In genomic region chr15:67097893-67098740, GRCh38 we compare ENCODE assay signal across 8 cellular contexts. TPM values are rescaled to one million over a fixed set of nuclear protein-coding genes. Genes with fewer than 3 reads are reported as not detected.
DNase-seq lines count a peak whose midpoint lies in the region; ATAC-seq and TF ChIP-seq lines count a peak whose summit lies in the region.

No MANE protein-coding gene starts in this region.

- H3K27me3 ChIP-seq in ectodermal cell (ENCODE audit: control insufficient read depth, insufficient read depth, low read length, poor library complexity, severe bottlenecking) (no peaks in the 10 kb centered on the region), neuronal stem cell (ENCODE audit: control insufficient read depth in 3 of 3, insufficient read depth in 3 of 3, low read depth in 1 of 3, low read length in 3 of 3) (no peaks in the 10 kb centered on the region)

- peak overlapping the region; percentile 55 for H3K18ac ChIP-seq in neuronal stem cell (ENCODE audit: low read length)

- no peak overlapping the region for H3K4me2 ChIP-seq in neuronal stem cell (ENCODE audit: insufficient read depth, low read length, poor library complexity, severe bottlenecking)

- no peak overlapping the region for H2AFZ ChIP-seq in neuronal stem cell (ENCODE audit: low read length)

- no peak overlapping the region for H2BK5ac ChIP-seq in neuronal stem cell (ENCODE audit: low read length)

- H3K23ac ChIP-seq in neuronal stem cell (ENCODE audit: low read depth, low read length, poor library complexity): no peak overlapping the region

- no peak overlapping the region for H2BK15ac ChIP-seq in neuronal stem cell (ENCODE audit: low read length)

- H3K79me1 ChIP-seq in neuronal stem cell (ENCODE audit: low read depth, low read length): peaks cover 14% of the 10 kb centered on the region

- no peak overlapping the region for H3K14ac ChIP-seq in neuronal stem cell (ENCODE audit: low read length)

- in situ Hi-C loops in Caki2 (cut with HindIII; ENCODE audit: low pct_unique_long_range_greater_than_20kb, low sequenced_read_pairs): no loop called here

- H3K36me3 ChIP-seq in ectodermal cell (ENCODE audit: control insufficient read depth, insufficient read depth, low read length) (no peaks in the 10 kb centered on the region), neuronal stem cell (replicated peaks in 1 of 2; ENCODE audit: control insufficient read depth in 2 of 2, insufficient read depth in 2 of 2, low read length in 2 of 2) (peaks cover 3 to 55% of the 10 kb centered on the region in 2 donors)

- no peak overlapping the region for H4K8ac ChIP-seq in neuronal stem cell (ENCODE audit: low read depth, low read length)

- no peak overlapping the region for H2BK12ac ChIP-seq in neuronal stem cell (ENCODE audit: low read length)

- H3K4me1 ChIP-seq in ectodermal cell (ENCODE audit: control insufficient read depth, insufficient read depth, low read length): peaks cover 14% of the 10 kb centered on the region
- peaks cover 13% of the 10 kb centered on the region in 2 donors for H3K4me1 ChIP-seq in neuronal stem cell (ENCODE audit: control insufficient read depth in 2 of 2, insufficient read depth in 1 of 2, low read depth in 1 of 2, low read length in 2 of 2)

- no peak overlapping the region for H2BK120ac ChIP-seq in neuronal stem cell (ENCODE audit: low read depth, low read length)

- no peak overlapping the region for H3K9ac ChIP-seq in neuronal stem cell (ENCODE audit: low read depth, low read length, poor library complexity)

- H3K27ac ChIP-seq in ectodermal cell (ENCODE audit: insufficient read depth, low read depth, low read length, poor library complexity, severe bottlenecking) (peak overlapping the region; percentile 16), neuronal stem cell (replicated peaks; ENCODE audit: low read length) (no peak overlapping the region)

- H4K91ac ChIP-seq in neuronal stem cell (ENCODE audit: low read depth, low read length, poor library complexity): no peak overlapping the region

- H3K4ac ChIP-seq in neuronal stem cell (ENCODE audit: low read length): no peak overlapping the region

- no peak overlapping the region for H2AK5ac ChIP-seq in neuronal stem cell (ENCODE audit: low read depth, low read length)

- DNase-seq in Caki2 (ENCODE audit: low read depth): peak; percentile 61
- DNase-seq in neuronal stem cell (ENCODE audit: low spot score): no peak
- no peak for DNase-seq in HPDE6-E6E7 (ENCODE audit: extremely low spot score)
- DNase-seq in NCI-H69 (lab: John Stamatoyannopoulos, UW): no peak
- no peak for DNase-seq in middle frontal gyrus (ENCODE audit: extremely low spot score, low spot score)

- ATAC-seq in SK-N-SH treated with all-trans-retinoic acid at 6 μM for 48 hours (peak; percentile 79), HG03571 (IDR thresholded peaks at IDR 0.05; ENCODE audit: unreplicated experiment) (no peak)

- H3K4me3 ChIP-seq in ectodermal cell (ENCODE audit: insufficient read depth, low read depth, low read length): no peak overlapping the region
- no peak overlapping the region for H3K4me3 ChIP-seq in neuronal stem cell (ENCODE audit: low read length in 2 of 2)

- H3K9me3 ChIP-seq in ectodermal cell (ENCODE audit: control insufficient read depth, low read length) (no peaks in the 10 kb centered on the region), neuronal stem cell (replicated peaks in 1 of 2; ENCODE audit: control insufficient read depth in 2 of 2, insufficient read depth in 1 of 2, low read depth in 1 of 2, low read length in 2 of 2) (no peaks in the 10 kb centered on the region)

- 68 to 71% methylated on average over 14 of the region's 14 CpGs for WGBS in ectodermal cell, 2 experiments
- WGBS in neuronal stem cell (ENCODE audit: extremely low coverage in 2 of 2, insufficient read length in 2 of 2, insufficient replicate concordance in 1 of 2), 2 donors: no CpG with 5 or more reads among the region's 14 CpGs

TF ChIP-seq in SK-N-SH treated with all-trans-retinoic acid at 6 μM for 48 hours, 23 proteins besides CTCF, POLR2A, EP300 and RAD21:
- TF ChIP-seq TCF4 (CRISPR knock-in tag; IDR thresholded peaks at IDR 0.05; ENCODE audit: borderline replicate concordance) (no peak), SNAI2 (CRISPR knock-in tag; IDR thresholded peaks at IDR 0.05) (0 out of 2 replicates have a peak, but pooled peaks have one; percentile 31)

RNA-seq across cellular contexts. Expression of gene SMAD3, which starts 32.7 kb away (rescaled TPM):
- 26.4 and 31.4 TPM in 2 replicates for total RNA-seq in Caki2 (2014; rRNA removed; shearing (Covaris generic); ENCODE audit: low replicate concordance)
- polyA plus RNA-seq in ectodermal cell (2013, experiment 1 of 4): 32.7 TPM
- polyA plus RNA-seq in ectodermal cell (2013, experiment 2 of 4): 30.2 TPM
- 21.6 TPM for polyA plus RNA-seq in ectodermal cell (2013, experiment 3 of 4)
- polyA plus RNA-seq in ectodermal cell (2013, experiment 4 of 4): 27.4 TPM
- polyA plus RNA-seq in neuronal stem cell (2013, experiment 1 of 2): 32.6 TPM
- 32.9 TPM for polyA plus RNA-seq in neuronal stem cell (2013, experiment 2 of 2)
